Comparison of ENCODE assay signal across 21 cellular contexts in the genomic region with DNA sequence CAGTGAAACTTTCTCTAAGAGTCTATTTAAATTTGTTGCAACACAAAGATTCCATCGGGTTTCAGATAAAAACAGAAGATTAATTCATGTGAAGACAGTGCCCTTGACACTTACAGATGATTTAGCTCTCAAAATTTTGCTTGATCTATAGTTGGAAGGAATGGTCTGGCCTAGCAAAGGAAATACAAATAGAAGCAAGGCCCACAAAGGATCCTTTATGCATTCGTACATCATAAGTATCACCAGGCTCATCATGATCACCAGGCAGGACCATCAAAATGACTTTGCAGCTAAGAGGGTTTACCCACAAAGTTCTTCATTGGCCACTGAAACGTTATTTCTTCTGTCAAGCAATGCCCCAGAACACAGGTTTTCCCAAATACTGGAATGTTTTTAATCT.
"Had no signal": no experiment of that assay in that cellular context is flagged by ENCODE, and none has a peak within 500 bp of the region (broad histone marks: within the 10 kb centered on the region; RNA-seq: fewer than 3 reads in every experiment).

No MANE protein-coding gene starts in this region.

- ATAC-seq: effector memory CD8-positive, alpha-beta T cell; esophagus mucosa; foreskin keratinocyte; gastrocnemius medialis; gastroesophageal sphincter; heart left ventricle; heart right ventricle had no signal

- DNase-seq: colonic mucosa; cortex of kidney; dermis blood vessel endothelial cell; dorsolateral prefrontal cortex; effector CD4-positive, alpha-beta T cell; effector CD8-positive, alpha-beta T cell; effector memory CD4-positive, alpha-beta T cell; effector memory CD8-positive, alpha-beta T cell; endodermal cell; erythroblast; esophagus squamous epithelium; foreskin fibroblast; foreskin keratinocyte; gastrocnemius medialis; glutamatergic neuron; head of caudate nucleus; heart left ventricle; heart right ventricle; hippocampal formation had no signal
